In the genomic region with DNA sequence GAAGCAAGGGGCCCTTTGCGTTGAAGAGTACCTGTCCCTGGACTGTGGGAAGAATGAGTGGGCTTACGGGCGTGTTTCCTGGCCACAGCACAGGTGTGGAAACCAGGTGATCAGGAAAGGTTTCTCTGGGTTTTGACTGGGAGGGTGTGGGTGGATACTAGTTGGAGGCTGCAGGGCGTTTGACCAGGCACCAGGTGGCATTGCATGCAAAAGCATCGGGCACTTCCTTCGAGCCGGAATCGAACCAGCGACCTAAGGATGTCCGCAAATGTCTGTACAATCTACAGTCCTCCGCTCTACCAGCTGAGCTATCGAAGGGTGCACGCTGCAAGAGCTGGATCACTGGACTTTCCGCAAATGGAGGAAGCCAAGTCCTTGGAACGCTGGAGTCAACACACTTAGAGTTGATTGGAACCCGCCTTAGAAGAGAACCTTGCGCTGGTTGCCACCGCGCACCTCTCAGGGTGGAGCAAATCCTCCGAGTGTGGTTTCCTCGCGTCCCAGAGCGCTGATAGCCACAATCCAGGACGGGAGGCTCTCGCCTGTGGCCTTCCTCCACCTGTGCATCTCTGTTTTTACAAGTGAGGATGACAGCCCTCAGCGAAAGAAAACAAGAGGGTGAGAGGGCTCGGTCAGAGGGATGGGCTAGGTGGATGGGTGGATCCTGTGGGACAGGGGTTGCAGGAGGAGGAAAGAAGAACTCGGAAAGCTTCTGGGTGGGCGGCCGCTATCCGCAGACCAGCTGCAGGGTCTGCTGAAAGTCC, we compare ENCODE assay signal across 8 cellular contexts. TPM values are rescaled to one million over a fixed set of nuclear protein-coding genes. Genes with fewer than 3 reads are reported as not detected.
A peak's percentile ranks its signal among the peaks of the same experiment; 100 is the strongest.
DNase-seq lines count a peak whose midpoint lies in the region; ATAC-seq and TF ChIP-seq lines count a peak whose summit lies in the region.

No MANE protein-coding gene starts in this region.

- dilution Hi-C loops in IMR-90 (cut with HindIII; ENCODE audit: low sequenced_read_pairs, unreplicated experiment) = loop anchor here (25.0 kb wide), 1 partner anchor 126 kb away; no protein-coding TSS in a partner anchor

- no peak overlapping the region for H3K9ac ChIP-seq in IMR-90 (ENCODE audit: low read depth, low read length)

- H2BK20ac ChIP-seq in IMR-90 (ENCODE audit: low read depth, low read length) = no peak overlapping the region

- peaks cover 35% of the 10 kb centered on the region for H3K4me1 Mint-ChIP-seq in CD4-positive, alpha-beta T cell (ENCODE audit: low read depth)
- peaks cover 32% of the 10 kb centered on the region for H3K4me1 Mint-ChIP-seq in T-helper 2 cell treated with Interferon-gamma antibody and Interleukin-4, amounts not matched to agents 5 μg/mL and 100 μg/mL, for 36 hours (ENCODE audit: low read depth)
- peaks cover 17 to 23% of the 10 kb centered on the region in 2 donors for H3K4me1 Mint-ChIP-seq in immature natural killer cell

- peak overlapping the region; percentile 85 for H3K27ac Mint-ChIP-seq in CD4-positive, alpha-beta T cell
- H3K27ac Mint-ChIP-seq in T-helper 2 cell treated with Interferon-gamma antibody and Interleukin-4, amounts not matched to agents 5 μg/mL and 100 μg/mL, for 36 hours = peak overlapping the region; percentile 53
- no peak overlapping the region for H3K27ac Mint-ChIP-seq in immature natural killer cell

- POLR2A ChIA-PET in CD4-positive, alpha-beta T cell (lab: Charles Lee) = interaction anchor here (1.0 to 4.9 kb wide), 2 partner anchors 20 to 50 kb away, joined by 4 to 45 read pairs; a partner anchor contains a TSS
- POLR2A ChIA-PET in IMR-90 (lab: Charles Lee; ENCODE audit: unreplicated experiment) = no interaction called here

- H3K79me1 ChIP-seq in IMR-90 (ENCODE audit: low read depth in 1 of 2, low read length in 2 of 2) = no peaks in the 10 kb centered on the region

- no peak overlapping the region; the same call in 1 of the 2 replicates for H3K4me3 ChIP-seq in IMR-90 (ENCODE audit: insufficient read depth, low read depth, low read length)

- DNase-seq in CD4-positive, alpha-beta T cell = peak; percentile 65 to 78 (median 72)
- DNase-seq in IMR-90 (peak; percentile 55), astrocyte of the hippocampus (ENCODE audit: low read depth, low spot score) (peak; percentile 7), immature natural killer cell (peak; percentile 62 to 78 (median 70)), mesenteric fat pad (ENCODE audit: low spot score) (no peak)
- peak; percentile 77 for DNase-seq in T-helper 2 cell treated with Interferon-gamma antibody and Interleukin-4, amounts not matched to agents 5 μg/mL and 100 μg/mL, for 36 hours (ENCODE audit: low spot score)
- peak; percentile 80 to 90 (median 83) for DNase-seq in stimulated activated CD4-positive, alpha-beta T cell treated with anti-CD3 and anti-CD28 coated beads, Interleukin-12 subunit alpha, Interleukin-12 subunit beta, amount 100 ng/mL, for 48 hours (ENCODE audit: low read depth in 2 of 3, low spot score in 1 of 3)

- H2BK5ac ChIP-seq in IMR-90 (ENCODE audit: low read depth, low read length, poor library complexity, severe bottlenecking) = no peak overlapping the region

- peak overlapping the region; percentile 42 for H2AK9ac ChIP-seq in IMR-90 (replicated peaks; ENCODE audit: low read depth, low read length, poor library complexity)

- H2AK5ac ChIP-seq in IMR-90 (ENCODE audit: low read depth, low read length) = no peak overlapping the region

- no peaks in the 10 kb centered on the region for H3K9me3 Mint-ChIP-seq in CD4-positive, alpha-beta T cell
- no peaks in the 10 kb centered on the region for H3K9me3 Mint-ChIP-seq in T-helper 2 cell treated with Interferon-gamma antibody and Interleukin-4, amounts not matched to agents 5 μg/mL and 100 μg/mL, for 36 hours
- H3K9me3 Mint-ChIP-seq in immature natural killer cell = no peaks in the 10 kb centered on the region

- H3K9me3 ChIP-seq in CD4-positive, alpha-beta T cell (ENCODE audit: control insufficient read depth, low read length) = no peaks in the 10 kb centered on the region
- H3K9me3 ChIP-seq in IMR-90 (ENCODE audit: control insufficient read depth, insufficient read depth, low read length) = no peaks in the 10 kb centered on the region

- no peaks in the 10 kb centered on the region for H4K20me1 ChIP-seq in IMR-90 (ENCODE audit: insufficient read depth, low read length)

- H4K5ac ChIP-seq in IMR-90 (ENCODE audit: low read depth, low read length) = no peak overlapping the region

- H3K27me3 Mint-ChIP-seq in CD4-positive, alpha-beta T cell = peaks cover 18% of the 10 kb centered on the region
- peaks cover 5% of the 10 kb centered on the region for H3K27me3 Mint-ChIP-seq in T-helper 2 cell treated with Interferon-gamma antibody and Interleukin-4, amounts not matched to agents 5 μg/mL and 100 μg/mL, for 36 hours (ENCODE audit: low read depth)
- peaks cover 8 to 17% (median 8%) of the 10 kb centered on the region in 3 donors for H3K27me3 Mint-ChIP-seq in immature natural killer cell (ENCODE audit: low read depth in 3 of 3)

- H3K14ac ChIP-seq in IMR-90 (replicated peaks; ENCODE audit: low read depth, low read length) = no peak overlapping the region

- H3K4ac ChIP-seq in IMR-90 (ENCODE audit: low read depth, low read length) = no peak overlapping the region

- no peaks in the 10 kb centered on the region for H3K36me3 ChIP-seq in IMR-90 (ENCODE audit: control insufficient read depth, insufficient read depth, low read length)

- H3K18ac ChIP-seq in IMR-90 (ENCODE audit: low read depth, low read length) = no peak overlapping the region

- no peak overlapping the region for H2BK120ac ChIP-seq in IMR-90 (ENCODE audit: low read depth, low read length)

- no peak for TF ChIP-seq POLR2A in IMR-90 (IDR thresholded peaks at IDR 0.05; ENCODE audit: low read depth, low read length)

- intact Hi-C loops in CD4-positive, alpha-beta T cell (cut with DNase I, micrococcal nuclease) = loop anchor here (1.0 kb wide), 2 partner anchors 18 to 28 kb away; no protein-coding TSS in a partner anchor
- intact Hi-C loops in IMR-90 (cut with micrococcal nuclease) = no loop called here

- no peaks in the 10 kb centered on the region for H3K27me3 ChIP-seq in CD4-positive, alpha-beta T cell (ENCODE audit: control insufficient read depth, insufficient read depth, low read length)
- H3K27me3 ChIP-seq in IMR-90 (ENCODE audit: control insufficient read depth, insufficient read depth, low read length) = peaks cover 10% of the 10 kb centered on the region; the same call in 1 of the 2 replicates

- H3K9me1 ChIP-seq in IMR-90 (ENCODE audit: insufficient read depth, low read length) = no peaks in the 10 kb centered on the region

- H3K36me3 Mint-ChIP-seq in CD4-positive, alpha-beta T cell (ENCODE audit: low read depth) = peaks cover 4% of the 10 kb centered on the region
- H3K36me3 Mint-ChIP-seq in T-helper 2 cell treated with Interferon-gamma antibody and Interleukin-4, amounts not matched to agents 5 μg/mL and 100 μg/mL, for 36 hours (ENCODE audit: low read depth) = no peaks in the 10 kb centered on the region
- peaks cover 0 to 4% (median 0%) of the 10 kb centered on the region in 3 donors for H3K36me3 Mint-ChIP-seq in immature natural killer cell

- peak; percentile 39 for TF ChIP-seq RAD21 in IMR-90 (IDR thresholded peaks at IDR 0.05; ENCODE audit: low read length)

- peak overlapping the region; percentile 72 for H2AFZ ChIP-seq in IMR-90 (replicated peaks; ENCODE audit: low read length, poor library complexity)

- H3K4me2 ChIP-seq in IMR-90 (ENCODE audit: low read depth, low read length) = peak overlapping the region; percentile 26

- no peak overlapping the region for H3K27ac ChIP-seq in CD4-positive, alpha-beta T cell (ENCODE audit: low read depth, low read length)
- H3K27ac ChIP-seq in IMR-90 (ENCODE audit: insufficient read depth, low read length) = no peak overlapping the region

- CTCF ChIA-PET in CD4-positive, alpha-beta T cell (lab: Charles Lee) = interaction anchor here (1.0 to 1.9 kb wide), 4 partner anchors 20 to 336 kb away, joined by 3 to 19 read pairs (median 6); a partner anchor contains a TSS
- CTCF ChIA-PET in IMR-90 (lab: Yijun Ruan, JAX) = no interaction called here

- no CpG with 5 or more reads among the region's 31 CpGs for WGBS in IMR-90 (ENCODE audit: extremely low coverage in 2 of 2, insufficient read length in 1 of 2), 2 experiments

- peak; percentile 72 for TF ChIP-seq CTCF in CD4-positive, alpha-beta T cell (IDR thresholded peaks at IDR 0.05)
- TF ChIP-seq CTCF in IMR-90 (conservative IDR thresholded peaks at IDR 0.05; ENCODE audit: low read depth, low read length) = peak; percentile 35; the same call in 1 of the 2 replicates

- BruUV-seq in IMR-90 (replicated peaks; lab: Mats Ljungman, UMichigan) = no TSS peak

- H3K4me1 ChIP-seq in IMR-90 (ENCODE audit: control insufficient read depth, insufficient read depth, low read length) = no peaks in the 10 kb centered on the region

- peak overlapping the region; percentile 89 for H3K4me3 Mint-ChIP-seq in CD4-positive, alpha-beta T cell
- peak overlapping the region; percentile 86 for H3K4me3 Mint-ChIP-seq in T-helper 2 cell treated with Interferon-gamma antibody and Interleukin-4, amounts not matched to agents 5 μg/mL and 100 μg/mL, for 36 hours
- peak overlapping the region; percentile 67 to 79 (median 74) for H3K4me3 Mint-ChIP-seq in immature natural killer cell

- peak; percentile 89 for ATAC-seq in CD4-positive, alpha-beta T cell (ENCODE audit: poor library complexity)
- ATAC-seq in GM21367 (IDR thresholded peaks at IDR 0.05; ENCODE audit: unreplicated experiment) = peak; percentile 39
- ATAC-seq in IMR-90 (ENCODE audit: low read depth) = peak; percentile 82

- H3K56ac ChIP-seq in IMR-90 (ENCODE audit: extremely low read depth, insufficient read depth, low read length) = no peak overlapping the region

- H3K23ac ChIP-seq in IMR-90 (ENCODE audit: low read depth, low read length) = no peak overlapping the region

- H2BK15ac ChIP-seq in IMR-90 (ENCODE audit: low read depth, low read length) = no peak overlapping the region

- no peak overlapping the region for H4K91ac ChIP-seq in IMR-90 (ENCODE audit: insufficient read depth, low read depth, low read length)

- no peak overlapping the region for H4K8ac ChIP-seq in IMR-90 (ENCODE audit: low read depth in 2 of 2, low read length in 2 of 2)

- in situ Hi-C loops in IMR-90 (cut with MboI; ENCODE audit: low sequenced_read_pairs) = no loop called here

RNA-seq across cellular contexts. Expression of a gene that starts 21.2 kb away (rescaled TPM):
- under 1 TPM; 0.11 to 0.38 TPM for total RNA-seq in CD4-positive, alpha-beta T cell
- total RNA-seq in IMR-90 (2012; rRNA removed) (8.1 and 10.4 TPM in 2 replicates), mesenteric fat pad (67.0 TPM)
- polyA plus RNA-seq in IMR-90 (2012; rRNA removed) (9.9 and 11.6 TPM in 2 replicates), immature natural killer cell (1 to 10 TPM in 1 of 3 donors, under 1 TPM in 2; 0.50 to 1.6 (median 0.82) TPM)
- 5.2 and 10.4 TPM in 2 replicates for polyA plus RNA-seq in IMR-90 (2012; cell fraction: cytosol; rRNA removed)
- polyA plus RNA-seq in IMR-90 (2012; cell fraction: nucleus; rRNA removed; ENCODE audit: low replicate concordance) = 2.7 and 5.5 TPM in 2 replicates

RNA-seq across cellular contexts. Expression of a gene that starts 21.7 kb away (rescaled TPM):
- total RNA-seq in CD4-positive, alpha-beta T cell = not detected
- total RNA-seq in IMR-90 (2012; rRNA removed) (not detected in 2 replicates), mesenteric fat pad (not detected)
- polyA plus RNA-seq in IMR-90 (2012; rRNA removed) (not detected in 2 replicates), immature natural killer cell (not detected)
- polyA plus RNA-seq in IMR-90 (2012; cell fraction: cytosol; rRNA removed) = not detected in 2 replicates
- polyA plus RNA-seq in IMR-90 (2012; cell fraction: nucleus; rRNA removed; ENCODE audit: low replicate concordance) = not detected in 2 replicates

RNA-seq across cellular contexts. Expression of a gene that starts 25.4 kb away (rescaled TPM):
- total RNA-seq in CD4-positive, alpha-beta T cell = under 1 TPM; 0.27 to 0.92 TPM
- total RNA-seq in IMR-90 (2012; rRNA removed) (3.6 and 3.9 TPM in 2 replicates), mesenteric fat pad (38.9 TPM)
- polyA plus RNA-seq in IMR-90 (2012; rRNA removed) (4.2 and 4.7 TPM in 2 replicates), immature natural killer cell (1 to 10 TPM in 1 of 3 donors, under 1 TPM in 1, not detected in 1; 0.94 to 2.1 TPM)
- polyA plus RNA-seq in IMR-90 (2012; cell fraction: cytosol; rRNA removed) = 5.9 and 9.0 TPM in 2 replicates
- 1.9 and 2.4 TPM in 2 replicates for polyA plus RNA-seq in IMR-90 (2012; cell fraction: nucleus; rRNA removed; ENCODE audit: low replicate concordance)

Comparison
In these comparisons a context has a peak if more than half of its experiments do, and no peak if none do; other contexts are left out.
1. ATAC-seq: peak in every context shown above with its lines; median percentile 89 in CD4-positive, alpha-beta T cell; 82 in IMR-90; 39 in GM21367.
2. H3K27ac Mint-ChIP-seq: peak in CD4-positive, alpha-beta T cell (single experiment) and T-helper 2 cell treated with Interferon-gamma antibody and Interleukin-4, amounts not matched to agents 5 μg/mL and 100 μg/mL, for 36 hours (single experiment); none in immature natural killer cell (0 of 6).
3. Peak in every context shown above with its lines, with median percentiles within 50 percentile points of each other: H3K4me3 Mint-ChIP-seq.